Comparison of ENCODE assay signal across 8 cellular contexts in genomic region chr2:231162036-231162345, GRCh38. TPM values are rescaled to one million over a fixed set of nuclear protein-coding genes. Genes with fewer than 3 reads are reported as not detected.
DNase-seq lines count a peak whose midpoint lies in the region; ATAC-seq, FAIRE-seq and TF ChIP-seq lines count a peak whose summit lies in the region.

No MANE protein-coding gene starts in this region.

- H3K36me3 ChIP-seq in gastrocnemius medialis = peaks cover 0 to 61% of the 10 kb centered on the region in 2 donors

- H3K4me1 ChIP-seq in gastrocnemius medialis = no peaks in the 10 kb centered on the region

- intact Hi-C loops in gastrocnemius medialis (cut with DNase I; ENCODE audit: low total_unique reads) = no loop called here

- peak; percentile 100 for FAIRE-seq in G401.6 (lab: Jason Lieb, UNC)

- H3K9me3 ChIP-seq in gastrocnemius medialis = no peaks in the 10 kb centered on the region

- H3K27ac ChIP-seq in gastrocnemius medialis = peak overlapping the region in 3 of 4 donors; percentile 21 to 38 (median 35)

- TF ChIP-seq POLR2A in gastrocnemius medialis (IDR thresholded peaks at IDR 0.05) = no peak

- in situ Hi-C loops in gastrocnemius medialis (cut with MboI; ENCODE audit: low sequenced_read_pairs in 4 of 4) = no loop called here

- H3K27me3 ChIP-seq in gastrocnemius medialis = no peaks in the 10 kb centered on the region

- H3K4me3 ChIP-seq in fibroblast of the aortic adventitia (ENCODE audit: low read depth, low read length) (no peak overlapping the region), gastrocnemius medialis (no peak overlapping the region)

- DNase-seq in SW 1271 (lab: John Stamatoyannopoulos, UW) = peak; percentile 65 to 84
- DNase-seq in fibroblast of the aortic adventitia (ENCODE audit: low read depth) = peak; percentile 100
- no peak for DNase-seq in gastrocnemius medialis
- DNase-seq in NCI-H1436 treated with DMSO at 0.1 percent for 48 hours (lab: John Stamatoyannopoulos, UW) = no peak
- no peak for DNase-seq in SIG-M5 treated with dmso at 0.1 percent for 504 hours (lab: John Stamatoyannopoulos, UW; ENCODE audit: unreplicated experiment)

- TF ChIP-seq CTCF in fibroblast of the aortic adventitia (IDR thresholded peaks at IDR 0.05; ENCODE audit: insufficient read depth, low read length) = no peak
- TF ChIP-seq CTCF in gastrocnemius medialis (IDR thresholded peaks at IDR 0.05 in 4 of 5, conservative IDR thresholded peaks at IDR 0.05 in 1 of 5) = no peak

- ATAC-seq in gastrocnemius medialis = peak; percentile 43 to 60
- ATAC-seq in HG03439 (IDR thresholded peaks at IDR 0.05; ENCODE audit: unreplicated experiment) = no peak
- no peak for ATAC-seq in HG03442 (IDR thresholded peaks at IDR 0.05; ENCODE audit: unreplicated experiment)

RNA-seq across cellular contexts. Expression of gene ARMC9, which starts 36.4 kb away (rescaled TPM):
- total RNA-seq in fibroblast of the aortic adventitia (ENCODE audit: low replicate concordance) (94.4 and 97.4 TPM in 2 replicates), gastrocnemius medialis (1 to 10 TPM in 2 of 4 donors, under 1 TPM in 2; 0.20 to 7.2 (median 3.2) TPM)

RNA-seq across cellular contexts. Expression of gene HTR2B, which starts 37.1 kb away (rescaled TPM):
- total RNA-seq in fibroblast of the aortic adventitia (ENCODE audit: low replicate concordance) = 17.4 and 33.0 TPM in 2 replicates
- under 1 TPM in 1 of 4 donors, not detected in 3; 0.09 TPM for total RNA-seq in gastrocnemius medialis

Comparison
In these comparisons a context has a peak if more than half of its experiments do, and no peak if none do; other contexts are left out.
1. DNase-seq: peak in SW 1271 (2 of 2) and fibroblast of the aortic adventitia (single experiment); none in gastrocnemius medialis (0 of 2), NCI-H1436 treated with DMSO at 0.1 percent for 48 hours (single experiment) and SIG-M5 treated with dmso at 0.1 percent for 504 hours (single experiment).
2. ATAC-seq: peak in gastrocnemius medialis (2 of 2); none in HG03439 (single experiment) and HG03442 (single experiment).
3. RNA of gene ARMC9, which starts 36.4 kb away (total RNA-seq): 94.4 to 97.4 TPM in fibroblast of the aortic adventitia; 0.20 to 7.2 TPM in gastrocnemius medialis; every median in the first group is over 10 times any median in the second.
4. RNA of gene HTR2B, which starts 37.1 kb away (total RNA-seq): 17.4 to 33.0 TPM in fibroblast of the aortic adventitia; 0.09 TPM in gastrocnemius medialis; every median in the first group is over 10 times any median in the second.